ENCODE assay signal across 23 cellular contexts in the genomic region with DNA sequence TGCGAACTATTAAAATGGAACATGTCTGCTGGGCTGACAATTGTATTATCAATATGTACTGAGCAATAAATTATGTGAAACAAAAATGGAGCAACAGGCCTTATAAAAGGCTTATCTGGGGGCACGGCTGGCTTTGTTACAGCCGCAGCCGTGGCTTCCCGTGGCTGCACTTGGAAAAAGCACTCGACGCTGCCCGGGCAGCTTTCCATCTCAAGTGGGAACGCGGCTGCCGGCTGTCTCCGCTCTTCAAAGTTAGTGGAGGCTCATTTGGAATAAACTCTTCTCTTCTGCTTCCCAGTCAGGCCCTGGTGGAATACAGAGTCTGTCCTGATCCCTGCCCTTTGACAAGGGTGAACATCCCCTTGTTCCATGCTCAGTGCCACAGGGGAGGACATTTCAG.
DNase-seq lines count a peak whose midpoint lies in the region; ATAC-seq and TF ChIP-seq lines count a peak whose summit lies in the region.
"Had no signal": no experiment of that assay in that cellular context is flagged by ENCODE, and none has a peak within 500 bp of the region (broad histone marks: within the 10 kb centered on the region; RNA-seq: fewer than 3 reads in every experiment).

No MANE protein-coding gene starts in this region.

- no peaks in the 10 kb centered on the region for H3K36me3 ChIP-seq in prostate gland
- H3K36me3 ChIP-seq: colonic mucosa, transverse colon had no signal

- no peaks in the 10 kb centered on the region for H3K27me3 ChIP-seq in prostate gland (replicated peaks; ENCODE audit: insufficient read depth)
- H3K27me3 ChIP-seq: body of pancreas, colonic mucosa, transverse colon had no signal

- H3K4me3 Mint-ChIP-seq in glutamatergic neuron (ENCODE audit: unreplicated experiment): no peak overlapping the region
- H3K4me3 Mint-ChIP-seq in activated naive CD8-positive, alpha-beta T cell treated with anti-CD3 and anti-CD28 coated beads, Interleukin-2, amount 50 U/mL, for 24 hours: no peak overlapping the region
- H3K4me3 Mint-ChIP-seq: activated CD4-positive, alpha-beta T cell treated with anti-CD3 and anti-CD28 coated beads, Interleukin-2, amount 10 ng/mL, durations not matched to agents 24 days and 14 days; activated CD8-positive, alpha-beta memory T cell treated with anti-CD3 and anti-CD28 coated beads, Interleukin-2, amount 10 ng/mL, durations not matched to agents 7 days and 5 days; activated naive CD8-positive, alpha-beta T cell treated with anti-CD3 and anti-CD28 coated beads, Interleukin-2, amount 10 ng/mL, durations not matched to agents 7 days and 5 days; B cell; stimulated activated naive CD8-positive, alpha-beta T cell treated with anti-CD3 and anti-CD28 coated beads, Interleukin-15, amount 100 ng/mL, for 72 hours had no signal

- no peak overlapping the region for H3K4me3 ChIP-seq in prostate gland
- H3K4me3 ChIP-seq: body of pancreas, colonic mucosa, smooth muscle cell, transverse colon had no signal

- intact Hi-C loops in prostate gland (cut with DNase I): no loop called here

- H3K27ac ChIP-seq in prostate gland: no peak overlapping the region
- H3K27ac ChIP-seq: body of pancreas, colonic mucosa, transverse colon had no signal

- TF ChIP-seq POLR2A in prostate gland (IDR thresholded peaks at IDR 0.05): no peak

- H3K9me3 ChIP-seq in prostate gland: no peaks in the 10 kb centered on the region
- H3K9me3 ChIP-seq: body of pancreas, colonic mucosa, transverse colon had no signal

- peak overlapping the region; percentile 24 for H3K27ac Mint-ChIP-seq in glutamatergic neuron (ENCODE audit: unreplicated experiment)
- H3K27ac Mint-ChIP-seq in activated naive CD8-positive, alpha-beta T cell treated with anti-CD3 and anti-CD28 coated beads, Interleukin-2, amount 50 U/mL, for 24 hours: no peak overlapping the region
- H3K27ac Mint-ChIP-seq: activated CD4-positive, alpha-beta T cell treated with anti-CD3 and anti-CD28 coated beads, Interleukin-2, amount 10 ng/mL, durations not matched to agents 24 days and 14 days; activated CD8-positive, alpha-beta memory T cell treated with anti-CD3 and anti-CD28 coated beads, Interleukin-2, amount 10 ng/mL, durations not matched to agents 7 days and 5 days; activated naive CD8-positive, alpha-beta T cell treated with anti-CD3 and anti-CD28 coated beads, Interleukin-2, amount 10 ng/mL, durations not matched to agents 7 days and 5 days; B cell; stimulated activated naive CD8-positive, alpha-beta T cell treated with anti-CD3 and anti-CD28 coated beads, Interleukin-15, amount 100 ng/mL, for 72 hours had no signal

- H3K27me3 Mint-ChIP-seq in glutamatergic neuron (ENCODE audit: unreplicated experiment): peaks cover 5% of the 10 kb centered on the region
- H3K27me3 Mint-ChIP-seq in activated naive CD8-positive, alpha-beta T cell treated with anti-CD3 and anti-CD28 coated beads, Interleukin-2, amount 50 U/mL, for 24 hours: no peaks in the 10 kb centered on the region
- H3K27me3 Mint-ChIP-seq: activated CD4-positive, alpha-beta T cell treated with anti-CD3 and anti-CD28 coated beads, Interleukin-2, amount 10 ng/mL, durations not matched to agents 24 days and 14 days; activated CD8-positive, alpha-beta memory T cell treated with anti-CD3 and anti-CD28 coated beads, Interleukin-2, amount 10 ng/mL, durations not matched to agents 7 days and 5 days; activated naive CD8-positive, alpha-beta T cell treated with anti-CD3 and anti-CD28 coated beads, Interleukin-2, amount 10 ng/mL, durations not matched to agents 7 days and 5 days; B cell; stimulated activated naive CD8-positive, alpha-beta T cell treated with anti-CD3 and anti-CD28 coated beads, Interleukin-15, amount 100 ng/mL, for 72 hours had no signal

- no peaks in the 10 kb centered on the region for H3K4me1 ChIP-seq in prostate gland (replicated peaks)
- H3K4me1 ChIP-seq: body of pancreas, colonic mucosa, transverse colon had no signal

- no peak for ATAC-seq in activated naive CD8-positive, alpha-beta T cell treated with anti-CD3 and anti-CD28 coated beads, Interleukin-2, amount 50 U/mL, for 24 hours
- no peak for ATAC-seq in GM18520 (IDR thresholded peaks at IDR 0.05; ENCODE audit: unreplicated experiment)
- ATAC-seq: activated CD8-positive, alpha-beta memory T cell treated with anti-CD3 and anti-CD28 coated beads, Interleukin-2, amount 10 ng/mL, durations not matched to agents 7 days and 5 days; body of pancreas; left lobe of liver; PC-3; stimulated activated naive CD8-positive, alpha-beta T cell treated with anti-CD3 and anti-CD28 coated beads, Interleukin-15, amount 100 ng/mL, for 72 hours had no signal

- peaks cover 12% of the 10 kb centered on the region for H3K4me1 Mint-ChIP-seq in glutamatergic neuron (ENCODE audit: low read depth, unreplicated experiment)
- H3K4me1 Mint-ChIP-seq in activated naive CD8-positive, alpha-beta T cell treated with anti-CD3 and anti-CD28 coated beads, Interleukin-2, amount 50 U/mL, for 24 hours: no peaks in the 10 kb centered on the region
- H3K4me1 Mint-ChIP-seq: activated CD4-positive, alpha-beta T cell treated with anti-CD3 and anti-CD28 coated beads, Interleukin-2, amount 10 ng/mL, durations not matched to agents 24 days and 14 days; activated CD8-positive, alpha-beta memory T cell treated with anti-CD3 and anti-CD28 coated beads, Interleukin-2, amount 10 ng/mL, durations not matched to agents 7 days and 5 days; activated naive CD8-positive, alpha-beta T cell treated with anti-CD3 and anti-CD28 coated beads, Interleukin-2, amount 10 ng/mL, durations not matched to agents 7 days and 5 days; B cell; stimulated activated naive CD8-positive, alpha-beta T cell treated with anti-CD3 and anti-CD28 coated beads, Interleukin-15, amount 100 ng/mL, for 72 hours had no signal

- DNase-seq in NCI-H1092 treated with DMSO at 0.1 percent for 48 hours (lab: John Stamatoyannopoulos, UW) (peak; percentile 95), NCI-H2107 treated with DMSO at 0.1 percent for 48 hours (lab: John Stamatoyannopoulos, UW; ENCODE audit: unreplicated experiment) (peak; percentile 29), glutamatergic neuron (no peak), prostate gland (ENCODE audit: low spot score) (peak; percentile 7), COLO829 (ENCODE audit: low spot score) (no peak)
- no peak for DNase-seq in activated naive CD8-positive, alpha-beta T cell treated with anti-CD3 and anti-CD28 coated beads, Interleukin-2, amount 50 U/mL, for 24 hours
- DNase-seq: activated CD4-positive, alpha-beta T cell treated with anti-CD3 and anti-CD28 coated beads, Interleukin-2, amount 10 ng/mL, durations not matched to agents 24 days and 14 days; activated CD8-positive, alpha-beta memory T cell treated with anti-CD3 and anti-CD28 coated beads, Interleukin-2, amount 10 ng/mL, durations not matched to agents 7 days and 5 days; activated naive CD8-positive, alpha-beta T cell treated with anti-CD3 and anti-CD28 coated beads, Interleukin-2, amount 10 ng/mL, durations not matched to agents 7 days and 5 days; colonic mucosa; COR-L47; EL; HCEC 1CT; Karpas-422; PC-3; stimulated activated CD4-positive, alpha-beta T cell treated with anti-CD3 and anti-CD28 coated beads, Interleukin-4, amount 100 ng/mL, for 24 hours; stimulated activated naive CD8-positive, alpha-beta T cell treated with anti-CD3 and anti-CD28 coated beads, Interleukin-15, amount 100 ng/mL, for 72 hours; transverse colon had no signal

- H3K9me3 Mint-ChIP-seq in glutamatergic neuron (ENCODE audit: unreplicated experiment): peaks cover 2% of the 10 kb centered on the region
- peaks cover 16% of the 10 kb centered on the region for H3K9me3 Mint-ChIP-seq in activated naive CD8-positive, alpha-beta T cell treated with anti-CD3 and anti-CD28 coated beads, Interleukin-2, amount 50 U/mL, for 24 hours

- WGBS in prostate gland: 44% methylated on average over 12 of the region's 12 CpGs

- TF ChIP-seq CTCF in glutamatergic neuron (IDR thresholded peaks at IDR 0.05; ENCODE audit: partially characterized antibody, unreplicated experiment): no peak
- no peak for TF ChIP-seq CTCF in prostate gland (IDR thresholded peaks at IDR 0.05)

- peaks cover 7% of the 10 kb centered on the region for H3K36me3 Mint-ChIP-seq in glutamatergic neuron (ENCODE audit: unreplicated experiment)
- H3K36me3 Mint-ChIP-seq in activated naive CD8-positive, alpha-beta T cell treated with anti-CD3 and anti-CD28 coated beads, Interleukin-2, amount 50 U/mL, for 24 hours (ENCODE audit: low read depth): no peaks in the 10 kb centered on the region
- H3K36me3 Mint-ChIP-seq: activated CD8-positive, alpha-beta memory T cell treated with anti-CD3 and anti-CD28 coated beads, Interleukin-2, amount 10 ng/mL, durations not matched to agents 7 days and 5 days; activated naive CD8-positive, alpha-beta T cell treated with anti-CD3 and anti-CD28 coated beads, Interleukin-2, amount 10 ng/mL, durations not matched to agents 7 days and 5 days had no signal

Comparison
In these comparisons a context has a peak if more than half of its experiments do, and no peak if none do; other contexts are left out.
1. DNase-seq: peak in NCI-H1092 treated with DMSO at 0.1 percent for 48 hours (single experiment), NCI-H2107 treated with DMSO at 0.1 percent for 48 hours (single experiment) and prostate gland (single experiment); none in glutamatergic neuron (single experiment), activated naive CD8-positive, alpha-beta T cell treated with anti-CD3 and anti-CD28 coated beads, Interleukin-2, amount 50 U/mL, for 24 hours (single experiment) and COLO829 (single experiment).